ENCODE assay signal across 18 cellular contexts in genomic region chr7:127578711-127579275, GRCh38. TPM values are rescaled to one million over a fixed set of nuclear protein-coding genes. Genes with fewer than 3 reads are reported as not detected.
"Had no signal": no experiment of that assay in that cellular context is flagged by ENCODE, and none has a peak within 500 bp of the region (broad histone marks: within the 10 kb centered on the region; RNA-seq: fewer than 3 reads in every experiment).

No MANE protein-coding gene starts in this region.

- H3K4me3 ChIP-seq: heart right ventricle, mucosa of descending colon, tibial artery had no signal

- DNase-seq: activated CD4-positive, alpha-beta T cell treated with anti-CD3 and anti-CD28 coated beads, Interleukin-2, amount 50 U/mL, for 1 hour; amniotic stem cell; foreskin melanocyte; heart right ventricle; mammary epithelial cell; mucosa of descending colon; naive thymus-derived CD8-positive, alpha-beta T cell; small intestine; T-helper 17 cell; tibial artery had no signal

- H3K27ac Mint-ChIP-seq: activated naive CD4-positive, alpha-beta T cell treated with anti-CD3 and anti-CD28 coated beads, Interleukin-2, amount 50 U/mL, for 24 hours; T-helper 17 cell had no signal

- ATAC-seq: heart right ventricle; mucosa of descending colon; naive thymus-derived CD8-positive, alpha-beta T cell; right cardiac atrium; T-helper 17 cell had no signal

- H3K4me3 Mint-ChIP-seq: activated naive CD4-positive, alpha-beta T cell treated with anti-CD3 and anti-CD28 coated beads, Interleukin-2, amount 50 U/mL, for 24 hours; naive thymus-derived CD8-positive, alpha-beta T cell; T-helper 17 cell had no signal

- FAIRE-seq: islet of Langerhans, small intestine, TTC549 had no signal

- H3K27me3 ChIP-seq: brain microvascular endothelial cell, heart right ventricle, tibial artery had no signal

- H3K9me3 ChIP-seq: heart right ventricle, mucosa of descending colon, tibial artery had no signal

- H3K27me3 Mint-ChIP-seq: activated naive CD4-positive, alpha-beta T cell treated with anti-CD3 and anti-CD28 coated beads, Interleukin-2, amount 50 U/mL, for 24 hours; naive thymus-derived CD8-positive, alpha-beta T cell; T-helper 17 cell had no signal

- H3K27ac ChIP-seq: brain microvascular endothelial cell had no signal

- H3K9me3 Mint-ChIP-seq: activated naive CD4-positive, alpha-beta T cell treated with anti-CD3 and anti-CD28 coated beads, Interleukin-2, amount 50 U/mL, for 24 hours; naive thymus-derived CD8-positive, alpha-beta T cell had no signal

RNA-seq across cellular contexts. Expression of gene PAX4, which starts 39.1 kb away (rescaled TPM):
- total RNA-seq: activated CD8-positive, alpha-beta memory T cell treated with anti-CD3 and anti-CD28 coated beads for 36 hours; dermis blood vessel endothelial cell; heart right ventricle; mammary epithelial cell; naive thymus-derived CD8-positive, alpha-beta T cell; posterior vena cava; right cardiac atrium; T-helper 17 cell had no signal
- polyA plus RNA-seq: heart right ventricle; mammary epithelial cell; naive thymus-derived CD8-positive, alpha-beta T cell; right cardiac atrium had no signal
